ENCODE assay signal across 8 cellular contexts in genomic region chr1:156860639-156861423, GRCh38. TPM values are rescaled to one million over a fixed set of nuclear protein-coding genes. Genes with fewer than 3 reads are reported as not detected.
A peak's percentile ranks its signal among the peaks of the same experiment; 100 is the strongest.
DNase-seq lines count a peak whose midpoint lies in the region; FAIRE-seq and TF ChIP-seq lines count a peak whose summit lies in the region.

Gene NTRK1 (plus strand): TSS chr1:156860865. CDS start chr1:156860935, 70 bp downstream.

- H3K36me3 ChIP-seq in mucosa of rectum (ENCODE audit: control insufficient read depth in 2 of 2, insufficient read depth in 2 of 2, low read length in 2 of 2) (no peaks in the 10 kb centered on the region), suprapubic skin (no peaks in the 10 kb centered on the region)

- H3K27me3 ChIP-seq in mucosa of rectum (ENCODE audit: control insufficient read depth in 2 of 2, insufficient read depth in 2 of 2, low read length in 2 of 2) = peaks cover 51 to 66% of the 10 kb centered on the region in 2 donors
- peaks cover 87% of the 10 kb centered on the region for H3K27me3 ChIP-seq in suprapubic skin

- 10% methylated on average over 20 of the region's 69 CpGs for WGBS in suprapubic skin

- H3K9me3 ChIP-seq in mucosa of rectum (ENCODE audit: control insufficient read depth in 2 of 2, low read length in 2 of 2) (no peaks in the 10 kb centered on the region), suprapubic skin (no peaks in the 10 kb centered on the region)

- no peak within 1 kb of the TSS for H3K27ac ChIP-seq in mucosa of rectum (ENCODE audit: low read depth in 2 of 2, low read length in 2 of 2)
- H3K27ac ChIP-seq in suprapubic skin = no peak within 1 kb of the TSS

- peak within 1 kb of the TSS in 1 of 2 donors; percentile 6 for H3K9ac ChIP-seq in mucosa of rectum (ENCODE audit: low read depth in 1 of 2, low read length in 2 of 2)

- TF ChIP-seq EP300 in suprapubic skin (IDR thresholded peaks at IDR 0.05) = no peak

- peaks cover 13% of the 10 kb centered on the region for H3K36me3 Mint-ChIP-seq in activated CD4-positive, alpha-beta T cell treated with anti-CD3 and anti-CD28 coated beads, Interleukin-2, amount 10 ng/mL, durations not matched to agents 24 days and 14 days (ENCODE audit: low read depth)

- no peak for TF ChIP-seq POLR2A in suprapubic skin (IDR thresholded peaks at IDR 0.05)

- no peaks in the 10 kb centered on the region for H3K9me3 Mint-ChIP-seq in activated CD4-positive, alpha-beta T cell treated with anti-CD3 and anti-CD28 coated beads, Interleukin-2, amount 10 ng/mL, durations not matched to agents 24 days and 14 days

- H3K4me1 Mint-ChIP-seq in activated CD4-positive, alpha-beta T cell treated with anti-CD3 and anti-CD28 coated beads, Interleukin-2, amount 10 ng/mL, durations not matched to agents 24 days and 14 days = peaks cover 57% of the 10 kb centered on the region

- peak within 1 kb of the TSS; percentile 43 for H3K27ac Mint-ChIP-seq in activated CD4-positive, alpha-beta T cell treated with anti-CD3 and anti-CD28 coated beads, Interleukin-2, amount 10 ng/mL, durations not matched to agents 24 days and 14 days

- peaks cover 8% of the 10 kb centered on the region in 2 donors for H3K4me1 ChIP-seq in mucosa of rectum (ENCODE audit: control insufficient read depth in 2 of 2, insufficient read depth in 2 of 2, low read length in 2 of 2)
- peaks cover 27% of the 10 kb centered on the region for H3K4me1 ChIP-seq in suprapubic skin

- DNase-seq in GM19239 (ENCODE audit: insufficient read length, low spot score) (peak; percentile 64), NCI-H2227 treated with DMSO at 0.1 percent for 48 hours (lab: John Stamatoyannopoulos, UW) (peak; percentile 34), suprapubic skin (ENCODE audit: low spot score in 2 of 2) (no peak), SIG-M5 (lab: John Stamatoyannopoulos, UW) (no peak), SW 1271 (lab: John Stamatoyannopoulos, UW) (no peak)
- DNase-seq in activated CD4-positive, alpha-beta T cell treated with anti-CD3 and anti-CD28 coated beads, Interleukin-2, amount 10 ng/mL, durations not matched to agents 24 days and 14 days = peak; percentile 90
- peak; percentile 31 for DNase-seq in effector CD4-positive, alpha-beta T cell

- H3K4me3 ChIP-seq in mucosa of rectum (ENCODE audit: low read length in 2 of 2) (peak within 1 kb of the TSS; percentile 37 to 57), suprapubic skin (peak within 1 kb of the TSS; percentile 31)

- H3K4me3 Mint-ChIP-seq in activated CD4-positive, alpha-beta T cell treated with anti-CD3 and anti-CD28 coated beads, Interleukin-2, amount 10 ng/mL, durations not matched to agents 24 days and 14 days = peak within 1 kb of the TSS; percentile 80

- no peak for FAIRE-seq in GM19239 (lab: Jason Lieb, UNC)

- intact Hi-C loops in activated CD4-positive, alpha-beta T cell treated with anti-CD3 and anti-CD28 coated beads, Interleukin-2, amount 10 ng/mL, durations not matched to agents 24 days and 14 days (cut with micrococcal nuclease) = loop anchor here (1.0 to 10.0 kb wide), 5 partner anchors 22 to 135 kb away; partner anchors contain the start of genes LRRC71 and PEAR1

- H3K27me3 Mint-ChIP-seq in activated CD4-positive, alpha-beta T cell treated with anti-CD3 and anti-CD28 coated beads, Interleukin-2, amount 10 ng/mL, durations not matched to agents 24 days and 14 days = peaks cover 25% of the 10 kb centered on the region

- no peak for TF ChIP-seq CTCF in suprapubic skin (IDR thresholded peaks at IDR 0.05)

RNA-seq across cellular contexts. Expression of gene NTRK1, which starts in this region (rescaled TPM):
- 54.3 and 61.2 TPM in 2 replicates for total RNA-seq in activated CD4-positive, alpha-beta T cell treated with anti-CD3 and anti-CD28 coated beads, Interleukin-2, amount 10 ng/mL, durations not matched to agents 24 days and 14 days
- under 1 TPM in 1 of 4 donors, not detected in 3; 0.32 TPM for total RNA-seq in suprapubic skin

Comparison
In these comparisons a context has a peak if more than half of its experiments do, and no peak if none do; other contexts are left out.
1. RNA of gene NTRK1 (total RNA-seq): 54.3 to 61.2 TPM in activated CD4-positive, alpha-beta T cell treated with anti-CD3 and anti-CD28 coated beads, Interleukin-2, amount 10 ng/mL, durations not matched to agents 24 days and 14 days; 0.32 TPM in suprapubic skin; every median in the first group is over 10 times any median in the second.
2. DNase-seq: peak in GM19239 (single experiment), NCI-H2227 treated with DMSO at 0.1 percent for 48 hours (single experiment), activated CD4-positive, alpha-beta T cell treated with anti-CD3 and anti-CD28 coated beads, Interleukin-2, amount 10 ng/mL, durations not matched to agents 24 days and 14 days (single experiment) and effector CD4-positive, alpha-beta T cell (single experiment); none in suprapubic skin (0 of 2), SIG-M5 (single experiment) and SW 1271 (0 of 2).